Comparison of ENCODE assay signal across 1 cellular context in genomic region chr6:32192608-32193039, GRCh38.
TF ChIP-seq lines count a peak whose summit lies in the region.

A gene with protein sequence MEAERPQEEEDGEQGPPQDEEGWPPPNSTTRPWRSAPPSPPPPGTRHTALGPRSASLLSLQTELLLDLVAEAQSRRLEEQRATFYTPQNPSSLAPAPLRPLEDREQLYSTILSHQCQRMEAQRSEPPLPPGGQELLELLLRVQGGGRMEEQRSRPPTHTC (minus strand): TSS chr6:32192643. CDS start chr6:32192513, 130 bp downstream.

TF ChIP-seq in GM12878, 131 proteins besides CTCF, POLR2A, EP300 and RAD21 (continued from another document and continues in another):
- TF ChIP-seq, protein P1, sequence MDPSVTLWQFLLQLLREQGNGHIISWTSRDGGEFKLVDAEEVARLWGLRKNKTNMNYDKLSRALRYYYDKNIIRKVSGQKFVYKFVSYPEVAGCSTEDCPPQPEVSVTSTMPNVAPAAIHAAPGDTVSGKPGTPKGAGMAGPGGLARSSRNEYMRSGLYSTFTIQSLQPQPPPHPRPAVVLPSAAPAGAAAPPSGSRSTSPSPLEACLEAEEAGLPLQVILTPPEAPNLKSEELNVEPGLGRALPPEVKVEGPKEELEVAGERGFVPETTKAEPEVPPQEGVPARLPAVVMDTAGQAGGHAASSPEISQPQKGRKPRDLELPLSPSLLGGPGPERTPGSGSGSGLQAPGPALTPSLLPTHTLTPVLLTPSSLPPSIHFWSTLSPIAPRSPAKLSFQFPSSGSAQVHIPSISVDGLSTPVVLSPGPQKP (IDR thresholded peaks at IDR 0.05; ENCODE audit: low read depth, low read length), result no peak
- TF ChIP-seq FOXK2 (IDR thresholded peaks at IDR 0.05), result peak; percentile 71
- TF ChIP-seq, protein P2, sequence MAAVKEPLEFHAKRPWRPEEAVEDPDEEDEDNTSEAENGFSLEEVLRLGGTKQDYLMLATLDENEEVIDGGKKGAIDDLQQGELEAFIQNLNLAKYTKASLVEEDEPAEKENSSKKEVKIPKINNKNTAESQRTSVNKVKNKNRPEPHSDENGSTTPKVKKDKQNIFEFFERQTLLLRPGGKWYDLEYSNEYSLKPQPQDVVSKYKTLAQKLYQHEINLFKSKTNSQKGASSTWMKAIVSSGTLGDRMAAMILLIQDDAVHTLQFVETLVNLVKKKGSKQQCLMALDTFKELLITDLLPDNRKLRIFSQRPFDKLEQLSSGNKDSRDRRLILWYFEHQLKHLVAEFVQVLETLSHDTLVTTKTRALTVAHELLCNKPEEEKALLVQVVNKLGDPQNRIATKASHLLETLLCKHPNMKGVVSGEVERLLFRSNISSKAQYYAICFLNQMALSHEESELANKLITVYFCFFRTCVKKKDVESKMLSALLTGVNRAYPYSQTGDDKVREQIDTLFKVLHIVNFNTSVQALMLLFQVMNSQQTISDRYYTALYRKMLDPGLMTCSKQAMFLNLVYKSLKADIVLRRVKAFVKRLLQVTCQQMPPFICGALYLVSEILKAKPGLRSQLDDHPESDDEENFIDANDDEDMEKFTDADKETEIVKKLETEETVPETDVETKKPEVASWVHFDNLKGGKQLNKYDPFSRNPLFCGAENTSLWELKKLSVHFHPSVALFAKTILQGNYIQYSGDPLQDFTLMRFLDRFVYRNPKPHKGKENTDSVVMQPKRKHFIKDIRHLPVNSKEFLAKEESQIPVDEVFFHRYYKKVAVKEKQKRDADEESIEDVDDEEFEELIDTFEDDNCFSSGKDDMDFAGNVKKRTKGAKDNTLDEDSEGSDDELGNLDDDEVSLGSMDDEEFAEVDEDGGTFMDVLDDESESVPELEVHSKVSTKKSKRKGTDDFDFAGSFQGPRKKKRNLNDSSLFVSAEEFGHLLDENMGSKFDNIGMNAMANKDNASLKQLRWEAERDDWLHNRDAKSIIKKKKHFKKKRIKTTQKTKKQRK (IDR thresholded peaks at IDR 0.05; ENCODE audit: low read depth, low read length), result no peak
- peak; percentile 39 for TF ChIP-seq E4F1 (IDR thresholded peaks at IDR 0.05; ENCODE audit: borderline replicate concordance, partially characterized antibody)
- TF ChIP-seq ZNF384 (IDR thresholded peaks at IDR 0.05; ENCODE audit: borderline replicate concordance, low read depth, low read length), result no peak
- TF ChIP-seq, protein P3, sequence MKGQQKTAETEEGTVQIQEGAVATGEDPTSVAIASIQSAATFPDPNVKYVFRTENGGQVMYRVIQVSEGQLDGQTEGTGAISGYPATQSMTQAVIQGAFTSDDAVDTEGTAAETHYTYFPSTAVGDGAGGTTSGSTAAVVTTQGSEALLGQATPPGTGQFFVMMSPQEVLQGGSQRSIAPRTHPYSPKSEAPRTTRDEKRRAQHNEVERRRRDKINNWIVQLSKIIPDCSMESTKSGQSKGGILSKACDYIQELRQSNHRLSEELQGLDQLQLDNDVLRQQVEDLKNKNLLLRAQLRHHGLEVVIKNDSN (IDR thresholded peaks at IDR 0.05; ENCODE audit: borderline replicate concordance, extremely low read length, insufficient read depth, low read depth, low read length), result no peak
- TF ChIP-seq NR2F1 (conservative IDR thresholded peaks at IDR 0.05), result no peak
- TF ChIP-seq, protein P4, sequence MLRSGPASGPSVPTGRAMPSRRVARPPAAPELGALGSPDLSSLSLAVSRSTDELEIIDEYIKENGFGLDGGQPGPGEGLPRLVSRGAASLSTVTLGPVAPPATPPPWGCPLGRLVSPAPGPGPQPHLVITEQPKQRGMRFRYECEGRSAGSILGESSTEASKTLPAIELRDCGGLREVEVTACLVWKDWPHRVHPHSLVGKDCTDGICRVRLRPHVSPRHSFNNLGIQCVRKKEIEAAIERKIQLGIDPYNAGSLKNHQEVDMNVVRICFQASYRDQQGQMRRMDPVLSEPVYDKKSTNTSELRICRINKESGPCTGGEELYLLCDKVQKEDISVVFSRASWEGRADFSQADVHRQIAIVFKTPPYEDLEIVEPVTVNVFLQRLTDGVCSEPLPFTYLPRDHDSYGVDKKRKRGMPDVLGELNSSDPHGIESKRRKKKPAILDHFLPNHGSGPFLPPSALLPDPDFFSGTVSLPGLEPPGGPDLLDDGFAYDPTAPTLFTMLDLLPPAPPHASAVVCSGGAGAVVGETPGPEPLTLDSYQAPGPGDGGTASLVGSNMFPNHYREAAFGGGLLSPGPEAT (IDR thresholded peaks at IDR 0.05; ENCODE audit: low read depth), result peak; percentile 65; the same call in 1 of the 2 replicates
- TF ChIP-seq PAX5 (IDR thresholded peaks at IDR 0.05; ENCODE audit: borderline replicate concordance, low read depth, low read length), result 0 out of 2 replicates have a peak, but pooled peaks have one; percentile 24
- TF ChIP-seq FOS (IDR thresholded peaks at IDR 0.05; ENCODE audit: borderline replicate concordance, extremely low read depth, insufficient read length), result no peak
- no peak for TF ChIP-seq STAT3 (IDR thresholded peaks at IDR 0.05; ENCODE audit: low read depth, low read length)
- TF ChIP-seq IRF4 (IDR thresholded peaks at IDR 0.05; ENCODE audit: low read depth, low read length), result 0 out of 2 replicates have a peak, but pooled peaks have one; percentile 37
- TF ChIP-seq YY1 (IDR thresholded peaks at IDR 0.05; ENCODE audit: low read depth, low read length), result 0 out of 2 replicates have a peak, but pooled peaks have one; percentile 43
- no peak for TF ChIP-seq IRF3 (IDR thresholded peaks at IDR 0.05)
- no peak for TF ChIP-seq SIX5 (IDR thresholded peaks at IDR 0.05; ENCODE audit: low read depth, low read length, severe bottlenecking)
- peak; percentile 58; the same call in 1 of the 2 replicates for TF ChIP-seq CHD2 (IDR thresholded peaks at IDR 0.05; ENCODE audit: borderline replicate concordance, low read depth, low read length)
- TF ChIP-seq SMC3 (IDR thresholded peaks at IDR 0.05; ENCODE audit: borderline replicate concordance, low read length), result no peak
- no peak for TF ChIP-seq CHD1 (IDR thresholded peaks at IDR 0.05; ENCODE audit: low read depth, low read length)
- no peak for TF ChIP-seq SREBF1 (IDR thresholded peaks at IDR 0.05; ENCODE audit: low read length)
- no peak for TF ChIP-seq SMARCA5 (IDR thresholded peaks at IDR 0.05)
- TF ChIP-seq ZBTB4 (CRISPR knock-in tag; IDR thresholded peaks at IDR 0.05), result no peak
- TF ChIP-seq EZH2 (IDR thresholded peaks at IDR 0.05; ENCODE audit: borderline replicate concordance, control insufficient read depth, low read depth, low read length), result no peak
- TF ChIP-seq TCF3 (IDR thresholded peaks at IDR 0.05; ENCODE audit: borderline replicate concordance, insufficient read depth, low read depth, low read length), result no peak
- TF ChIP-seq GABPA (IDR thresholded peaks at IDR 0.05; ENCODE audit: low read depth), result no peak
- TF ChIP-seq ZNF592 (IDR thresholded peaks at IDR 0.05), result no peak
- TF ChIP-seq LARP7 (IDR thresholded peaks at IDR 0.05), result no peak
- no peak for TF ChIP-seq ATF7 (IDR thresholded peaks at IDR 0.05; ENCODE audit: low read depth)
- no peak for TF ChIP-seq PAX8 (IDR thresholded peaks at IDR 0.05)
- TF ChIP-seq POU2F2 (IDR thresholded peaks at IDR 0.05; ENCODE audit: borderline replicate concordance, low read depth, low read length), result peak; percentile 58; the same call in 1 of the 3 replicates
- TF ChIP-seq TARDBP (IDR thresholded peaks at IDR 0.05; ENCODE audit: borderline replicate concordance), result no peak
- TF ChIP-seq CREB1 (IDR thresholded peaks at IDR 0.05; ENCODE audit: low read depth), result no peak
- TF ChIP-seq MTA3 (IDR thresholded peaks at IDR 0.05; ENCODE audit: borderline replicate concordance, low read length), result no peak
- TF ChIP-seq NR2C2 (IDR thresholded peaks at IDR 0.05; ENCODE audit: borderline replicate concordance, control insufficient read depth, insufficient read length, low read depth), result no peak
- no peak for TF ChIP-seq PML (IDR thresholded peaks at IDR 0.05; ENCODE audit: low read length)
- no peak for TF ChIP-seq USF2 (IDR thresholded peaks at IDR 0.05; ENCODE audit: borderline replicate concordance, low read depth, low read length)
- TF ChIP-seq IKZF1 (conservative IDR thresholded peaks at IDR 0.05), result peak; percentile 88
